Comparison of ENCODE assay signal across 24 cellular contexts in genomic region chr5:127975961-127976360, GRCh38.
DNase-seq lines count a peak whose midpoint lies in the region; ATAC-seq, FAIRE-seq and TF ChIP-seq lines count a peak whose summit lies in the region.
"Had no signal": no experiment of that assay in that cellular context is flagged by ENCODE, and none has a peak within 500 bp of the region (broad histone marks: within the 10 kb centered on the region; RNA-seq: fewer than 3 reads in every experiment).

No MANE protein-coding gene starts in this region.

- CTCF ChIA-PET in HCT116 (lab: Charles Lee): no interaction called here

- RAD21 ChIA-PET in HCT116 (lab: Charles Lee; ENCODE audit: low non-redundant PET in 1 of 2, low total read pairs in 2 of 2, uncharacterized antibody in 2 of 2, unreplicated experiment in 2 of 2): no interaction called here

- no peak overlapping the region for H3K9ac ChIP-seq in HCT116 (ENCODE audit: low read length)
- H3K9ac ChIP-seq in OCI-LY3 (ENCODE audit: low read length): no peak overlapping the region
- H3K9ac ChIP-seq: BLaER1 treated with 17β-estradiol and CSF1 and Interleukin-3, amounts not matched to agents 10 nM and 100 nM had no signal

- H3K27ac ChIP-seq in HCT116 (ENCODE audit: low read depth, low read length): no peak overlapping the region
- H3K27ac ChIP-seq in OCI-LY3 (ENCODE audit: low read length): no peak overlapping the region
- H3K27ac ChIP-seq in stomach: peak overlapping the region in 3 of 5 donors; percentile 27 to 73 (median 56)
- H3K27ac ChIP-seq: BLaER1 treated with 17β-estradiol and CSF1 and Interleukin-3, amounts not matched to agents 10 nM and 100 nM; esophagus squamous epithelium; gastrocnemius medialis; ovary; SJSA1 had no signal

- intact Hi-C loops in HCT116 (cut with micrococcal nuclease) (no loop called here), stomach (cut with DNase I; ENCODE audit: low total_unique reads) (no loop called here)

- H2AFZ ChIP-seq in HCT116 (ENCODE audit: low read depth, low read length, poor library complexity, severe bottlenecking) (no peak overlapping the region), OCI-LY3 (ENCODE audit: low read depth, low read length) (no peak overlapping the region)

- H3K4me1 ChIP-seq in HCT116 (ENCODE audit: control insufficient read depth in 1 of 2, insufficient read depth in 2 of 2, low read length in 2 of 2): no peaks in the 10 kb centered on the region
- H3K4me1 ChIP-seq in OCI-LY3 (ENCODE audit: low read length): 0 out of 2 replicates have a peak, but pooled peaks cover 3% of the 10 kb centered on the region
- H3K4me1 ChIP-seq in stomach: peaks cover 3 to 39% (median 19%) of the 10 kb centered on the region in 4 donors
- H3K4me1 ChIP-seq: BLaER1 treated with 17β-estradiol and CSF1 and Interleukin-3, amounts not matched to agents 10 nM and 100 nM; esophagus squamous epithelium; SJSA1 had no signal

- H3K27me3 ChIP-seq in HCT116 (ENCODE audit: insufficient read depth, low read length) (no peaks in the 10 kb centered on the region), OCI-LY3 (ENCODE audit: low read depth, low read length) (no peaks in the 10 kb centered on the region), stomach (no peaks in the 10 kb centered on the region)
- H3K27me3 ChIP-seq: BLaER1 treated with 17β-estradiol and CSF1 and Interleukin-3, amounts not matched to agents 10 nM and 100 nM; esophagus squamous epithelium; gastrocnemius medialis; ovary; SJSA1; transverse colon had no signal

- no peak for TF ChIP-seq RAD21 in HCT116 (IDR thresholded peaks at IDR 0.05; ENCODE audit: low read depth)

- TF ChIP-seq CTCF in HCT116 (IDR thresholded peaks at IDR 0.05 in 2 of 3, conservative IDR thresholded peaks at IDR 0.05 in 1 of 3; ENCODE audit: borderline replicate concordance in 1 of 3, insufficient read depth in 1 of 3, low read depth in 2 of 3, low read length in 2 of 3): peak in 2 of 3 experiments; percentile 15 to 41; a peak in 3 of 6 replicates
- TF ChIP-seq CTCF in OCI-LY3 (IDR thresholded peaks at IDR 0.05; ENCODE audit: low read depth, low read length): no peak
- TF ChIP-seq CTCF in choroid plexus epithelial cell (conservative IDR thresholded peaks at IDR 0.05; ENCODE audit: low read depth, low read length): peak; percentile 20
- TF ChIP-seq CTCF in stomach (IDR thresholded peaks at IDR 0.05): no peak

- no peaks in the 10 kb centered on the region for H3K36me3 ChIP-seq in HCT116 (ENCODE audit: control insufficient read depth in 1 of 2, insufficient read depth in 2 of 2, low read length in 2 of 2)
- no peaks in the 10 kb centered on the region for H3K36me3 ChIP-seq in OCI-LY3 (replicated peaks; ENCODE audit: low read depth, low read length)
- no peaks in the 10 kb centered on the region for H3K36me3 ChIP-seq in stomach
- H3K36me3 ChIP-seq: BLaER1 treated with 17β-estradiol and CSF1 and Interleukin-3, amounts not matched to agents 10 nM and 100 nM; esophagus squamous epithelium; gastrocnemius medialis; ovary; SJSA1; transverse colon had no signal

- H3K4me2 ChIP-seq in HCT116 (ENCODE audit: low read length) (no peak overlapping the region), OCI-LY3 (ENCODE audit: low read length) (peak overlapping the region; percentile 44)
- H3K4me2 ChIP-seq: BLaER1 treated with 17β-estradiol and CSF1 and Interleukin-3, amounts not matched to agents 10 nM and 100 nM had no signal

- no peaks in the 10 kb centered on the region for H3K79me2 ChIP-seq in HCT116 (ENCODE audit: insufficient read depth, low read length)
- H3K79me2 ChIP-seq in OCI-LY3 (ENCODE audit: low read length): no peaks in the 10 kb centered on the region

- FAIRE-seq in HTR-8/SVneo (lab: Jason Lieb, UNC): no peak
- FAIRE-seq: endometrium had no signal

- no peak for TF ChIP-seq POLR2A in HCT116 (IDR thresholded peaks at IDR 0.05; ENCODE audit: borderline replicate concordance, extremely low read depth, insufficient read depth, insufficient read length)
- no peak for TF ChIP-seq POLR2A in stomach (IDR thresholded peaks at IDR 0.05)

- no peaks in the 10 kb centered on the region for H3K9me3 ChIP-seq in HCT116 (ENCODE audit: control insufficient read depth in 1 of 2, insufficient read depth in 1 of 2, low read depth in 1 of 2, low read length in 2 of 2)
- H3K9me3 ChIP-seq in OCI-LY3 (ENCODE audit: insufficient read depth, low read length): no peaks in the 10 kb centered on the region
- no peaks in the 10 kb centered on the region for H3K9me3 ChIP-seq in stomach
- H3K9me3 ChIP-seq: BLaER1 treated with 17β-estradiol and CSF1 and Interleukin-3, amounts not matched to agents 10 nM and 100 nM; esophagus squamous epithelium; gastrocnemius medialis; ovary; SJSA1; transverse colon had no signal

- POLR2A ChIA-PET in HCT116 (lab: Charles Lee): no interaction called here

- ATAC-seq in HCT116: peak; percentile 66
- no peak for ATAC-seq in GM18870 (IDR thresholded peaks at IDR 0.05; ENCODE audit: unreplicated experiment)
- ATAC-seq: gastrocnemius medialis, natural killer cell had no signal

- H4K20me1 ChIP-seq in HCT116 (ENCODE audit: insufficient read depth) (no peaks in the 10 kb centered on the region), OCI-LY3 (ENCODE audit: insufficient read depth, low read length) (no peaks in the 10 kb centered on the region)
- H4K20me1 ChIP-seq: BLaER1 treated with 17β-estradiol and CSF1 and Interleukin-3, amounts not matched to agents 10 nM and 100 nM had no signal

- 0 out of 2 replicates have a peak, but pooled peaks cover 3% of the 10 kb centered on the region for H3K9me2 ChIP-seq in HCT116 (ENCODE audit: insufficient read depth)

- no TSS peak for BruUV-seq in HCT116 (replicated peaks; lab: Mats Ljungman, UMichigan)

- DNase-seq in HCT116 (ENCODE audit: low read depth, low spot score): no peak
- no peak for DNase-seq in choroid plexus epithelial cell (ENCODE audit: low read depth)
- DNase-seq in stomach: no peak
- DNase-seq in stimulated activated CD4-positive, alpha-beta T cell treated with anti-CD3 and anti-CD28 coated beads, Interleukin-2, amount 100 ng/mL, for 24 hours: no peak
- DNase-seq in HTR-8/SVneo (ENCODE audit: insufficient read length, low spot score): no peak
- DNase-seq: activated CD4-positive, alpha-beta memory T cell treated with anti-CD3 and anti-CD28 coated beads for 36 hours; activated CD4-positive, CD25-positive, alpha-beta regulatory T cell treated with anti-CD3 and anti-CD28 coated beads, Interleukin-2, amount 50 U/mL, for 72 hours; activated CD8-positive, alpha-beta memory T cell treated with anti-CD3 and anti-CD28 coated beads, Interleukin-2, amount 50 U/mL, for 4 hours; amygdala; esophagus squamous epithelium; gastrocnemius medialis; hypothalamus; natural killer cell; NCI-H1105; NCI-H1930; NCI-H526 treated with DMSO at 0.1 percent for 48 hours; ovary; T-helper 1 cell; transverse colon had no signal

- no peak for TF ChIP-seq EP300 in stomach (IDR thresholded peaks at IDR 0.05)

- 91 to 99% (median 94%) methylated on average over 2 of the region's 2 CpGs for WGBS in stomach, 5 donors

- H3K4me3 ChIP-seq in HCT116 (replicated peaks in 1 of 2; ENCODE audit: low read depth in 1 of 2, low read length in 2 of 2) (no peak overlapping the region), OCI-LY3 (ENCODE audit: low read length) (no peak overlapping the region), choroid plexus epithelial cell (ENCODE audit: low read depth, low read length) (no peak overlapping the region), stomach (no peak overlapping the region)
- H3K4me3 ChIP-seq: BLaER1 treated with 17β-estradiol and CSF1 and Interleukin-3, amounts not matched to agents 10 nM and 100 nM; esophagus squamous epithelium; gastrocnemius medialis; ovary; SJSA1; transverse colon had no signal

TF ChIP-seq in HCT116, 20 proteins besides CTCF, POLR2A, EP300 and RAD21 (continues in another document):
- TF ChIP-seq FOSL1 (IDR thresholded peaks at IDR 0.05; ENCODE audit: low read depth) (no peak), EGR1 (IDR thresholded peaks at IDR 0.05; ENCODE audit: low read depth) (no peak), ZBTB33 (IDR thresholded peaks at IDR 0.05; ENCODE audit: extremely low read depth, insufficient replicate concordance, low read length) (no peak), SIN3A (IDR thresholded peaks at IDR 0.05; ENCODE audit: low read depth) (no peak), YY1 (IDR thresholded peaks at IDR 0.05; ENCODE audit: extremely low read depth, insufficient replicate concordance, low read depth, low read length) (no peak)

Comparison
In these comparisons a context has a peak if more than half of its experiments do, and no peak if none do; other contexts are left out.
1. H3K27ac ChIP-seq: peak in stomach (3 of 5); none in HCT116 (single experiment) and OCI-LY3 (single experiment).
2. CTCF ChIP-seq: peak in HCT116 (2 of 3) and choroid plexus epithelial cell (single experiment); none in OCI-LY3 (single experiment) and stomach (0 of 7).